Comparison of ENCODE assay signal across 21 cellular contexts in the genomic region with DNA sequence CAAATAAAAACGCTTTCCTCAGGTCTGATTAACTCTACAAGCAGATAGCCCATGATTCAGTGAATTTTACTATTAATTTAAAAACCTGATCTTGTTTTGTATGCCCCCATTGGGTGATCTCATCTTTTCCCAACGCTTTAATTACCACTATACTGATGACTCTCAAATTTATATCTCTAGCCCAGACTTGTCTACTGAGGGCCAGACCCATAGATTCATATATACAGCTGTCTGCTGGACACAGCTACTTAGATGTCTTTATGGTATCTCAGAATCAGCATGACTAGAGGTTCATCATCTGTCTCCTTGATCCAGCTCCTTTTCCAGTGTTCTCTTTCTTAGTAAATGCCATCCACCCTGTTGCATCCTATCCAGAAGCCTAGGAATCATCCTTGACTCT. TPM values are rescaled to one million over a fixed set of nuclear protein-coding genes. Genes with fewer than 3 reads are reported as not detected.
DNase-seq lines count a peak whose midpoint lies in the region; ATAC-seq, FAIRE-seq and TF ChIP-seq lines count a peak whose summit lies in the region.
"Had no signal": no experiment of that assay in that cellular context is flagged by ENCODE, and none has a peak within 500 bp of the region (broad histone marks: within the 10 kb centered on the region; RNA-seq: fewer than 3 reads in every experiment).

No MANE protein-coding gene starts in this region.

- H3K9me3 Mint-ChIP-seq in GM23338, result no peaks in the 10 kb centered on the region
- H3K9me3 Mint-ChIP-seq: CD14-positive monocyte; CD4-positive, alpha-beta memory T cell; HFFc6 had no signal

- no peak overlapping the region for H3K27ac ChIP-seq in GM23338 (ENCODE audit: low read depth)
- H3K27ac ChIP-seq in epithelial cell of prostate, result no peak overlapping the region
- peak overlapping the region; percentile 81 for H3K27ac ChIP-seq in trophoblast cell (ENCODE audit: low read depth, low read length)
- H3K27ac ChIP-seq: BLaER1, HL-60 had no signal

- peak overlapping the region; percentile 19 for H3K27ac Mint-ChIP-seq in GM23338
- H3K27ac Mint-ChIP-seq: HFFc6 had no signal

- H2BK120ac ChIP-seq in trophoblast cell (ENCODE audit: insufficient read depth, low read length, poor library complexity), result peak overlapping the region; percentile 51

- no peak overlapping the region for H4K91ac ChIP-seq in trophoblast cell (ENCODE audit: low read depth, low read length)

- H2AFZ ChIP-seq in GM23338 (no peak overlapping the region), trophoblast cell (ENCODE audit: insufficient read depth, low read length, poor library complexity) (no peak overlapping the region)

- no peak overlapping the region for H3K23ac ChIP-seq in trophoblast cell (ENCODE audit: low read length)

- H3K4me3 ChIP-seq in GM23338, result no peak overlapping the region
- no peak overlapping the region for H3K4me3 ChIP-seq in bronchial epithelial cell (ENCODE audit: low read depth, low read length)
- no peak overlapping the region for H3K4me3 ChIP-seq in trophoblast cell (ENCODE audit: low read depth, low read length)
- H3K4me3 ChIP-seq: BLaER1 had no signal

- DNase-seq in GM23338 (ENCODE audit: low spot score), result no peak
- DNase-seq in bronchial epithelial cell (ENCODE audit: low read depth), result peak; percentile 75
- DNase-seq in epithelial cell of prostate (ENCODE audit: low read depth, low spot score), result peak; percentile 18
- no peak for DNase-seq in trophoblast cell
- no peak for DNase-seq in RPMI8226
- no peak for DNase-seq in activated effector memory CD4-positive, alpha-beta T cell treated with anti-CD3 and anti-CD28 coated beads, Interleukin-2, amount 50 U/mL, for 16 hours
- DNase-seq: 8988T; CD4-positive, alpha-beta memory T cell; DMS153; DMS79; GDM1; GOT3; H7; HFFc6 had no signal

- ATAC-seq in GM23338 (no peak), GM19324 (IDR thresholded peaks at IDR 0.05; ENCODE audit: low FRiP score, unreplicated experiment) (no peak)
- ATAC-seq: HCT116 had no signal

- H4K8ac ChIP-seq in trophoblast cell (ENCODE audit: low read depth, low read length), result no peak overlapping the region

- no peaks in the 10 kb centered on the region for H3K27me3 ChIP-seq in GM23338 (ENCODE audit: insufficient read depth)
- no peaks in the 10 kb centered on the region for H3K27me3 ChIP-seq in bronchial epithelial cell (ENCODE audit: control insufficient read depth, insufficient read depth, low read length)
- H3K27me3 ChIP-seq in trophoblast cell (ENCODE audit: insufficient read depth, low read length), result no peaks in the 10 kb centered on the region
- H3K27me3 ChIP-seq: BLaER1 had no signal

- no peak overlapping the region for H3K4ac ChIP-seq in trophoblast cell (ENCODE audit: low read depth, low read length)

- H3K9me3 ChIP-seq in trophoblast cell (ENCODE audit: insufficient read depth, low read depth, low read length), result no peaks in the 10 kb centered on the region
- H3K9me3 ChIP-seq: BLaER1 had no signal

- H2AK5ac ChIP-seq in trophoblast cell (ENCODE audit: low read length), result no peak overlapping the region

- no peak overlapping the region for H3K9ac ChIP-seq in trophoblast cell (ENCODE audit: low read length)
- H3K9ac ChIP-seq: BLaER1 had no signal

- H3K9me2 ChIP-seq in GM23338 (ENCODE audit: insufficient read depth), result no peaks in the 10 kb centered on the region

- no peaks in the 10 kb centered on the region for H3K79me2 ChIP-seq in GM23338 (replicated peaks; ENCODE audit: insufficient read depth)
- no peaks in the 10 kb centered on the region for H3K79me2 ChIP-seq in trophoblast cell (ENCODE audit: control insufficient read depth, insufficient read depth, low read length, poor library complexity)

- no peaks in the 10 kb centered on the region for H3K27me3 Mint-ChIP-seq in GM23338 (ENCODE audit: insufficient read depth, low read depth, poor library complexity)
- H3K27me3 Mint-ChIP-seq: CD4-positive, alpha-beta memory T cell had no signal

- H3K4me3 Mint-ChIP-seq in GM23338, result no peak overlapping the region
- H3K4me3 Mint-ChIP-seq: CD14-positive monocyte; CD4-positive, alpha-beta memory T cell; HFFc6 had no signal

- WGBS in trophoblast cell (ENCODE audit: extremely low coverage, insufficient coverage, insufficient read length), result no CpG with 5 or more reads among the region's 2 CpGs

- no peak overlapping the region for H4K12ac ChIP-seq in trophoblast cell (ENCODE audit: low read depth, low read length)

- H3K36me3 Mint-ChIP-seq in GM23338 (ENCODE audit: low read depth), result peaks cover 19% of the 10 kb centered on the region

- no peak overlapping the region for H3K14ac ChIP-seq in trophoblast cell (ENCODE audit: low read length)

- H3F3A ChIP-seq in GM23338 (replicated peaks; ENCODE audit: low read depth), result no peaks in the 10 kb centered on the region

- no peak overlapping the region for H3K4me2 ChIP-seq in GM23338
- no peak overlapping the region for H3K4me2 ChIP-seq in trophoblast cell (ENCODE audit: low read length)
- H3K4me2 ChIP-seq: BLaER1 had no signal

- peaks cover 3% of the 10 kb centered on the region; the same call in 1 of the 2 replicates for H4K20me1 ChIP-seq in GM23338 (replicated peaks; ENCODE audit: insufficient read depth)

- no peak overlapping the region for H3K18ac ChIP-seq in trophoblast cell (ENCODE audit: low read length)

- peaks cover 13% of the 10 kb centered on the region; the same call in 1 of the 2 replicates for H3K36me3 ChIP-seq in GM23338 (ENCODE audit: insufficient read depth)
- H3K36me3 ChIP-seq in bronchial epithelial cell (ENCODE audit: control insufficient read depth, insufficient read depth, low read length), result peaks cover 5% of the 10 kb centered on the region
- peaks cover 0 to 13% of the 10 kb centered on the region in 2 experiments for H3K36me3 ChIP-seq in trophoblast cell (ENCODE audit: control insufficient read depth in 1 of 2, insufficient read depth in 2 of 2, low read length in 2 of 2)

- H3K79me1 ChIP-seq in trophoblast cell (ENCODE audit: low read length), result peaks cover 2% of the 10 kb centered on the region

- no peak for FAIRE-seq in bronchial epithelial cell (lab: Jason Lieb, UNC)
- FAIRE-seq: GM12892, GM18507 had no signal

- H2BK12ac ChIP-seq in trophoblast cell (ENCODE audit: low read length), result no peak overlapping the region

- 0 out of 2 replicates have a peak, but pooled peaks cover 14% of the 10 kb centered on the region for H3K4me1 ChIP-seq in GM23338 (ENCODE audit: insufficient read depth)
- peaks cover 0 to 4% of the 10 kb centered on the region in 2 experiments for H3K4me1 ChIP-seq in trophoblast cell (ENCODE audit: control insufficient read depth in 1 of 2, insufficient read depth in 2 of 2, low read length in 2 of 2)

- TF ChIP-seq CTCF in GM23338 (conservative IDR thresholded peaks at IDR 0.05; ENCODE audit: low read depth in 2 of 2) (no peak), bronchial epithelial cell (IDR thresholded peaks at IDR 0.05; ENCODE audit: insufficient read depth, low read length, severe bottlenecking) (no peak)

- H3K4me1 Mint-ChIP-seq in GM23338, result peaks cover 7% of the 10 kb centered on the region
- H3K4me1 Mint-ChIP-seq: CD14-positive monocyte had no signal

- H2BK5ac ChIP-seq in trophoblast cell (ENCODE audit: low read depth, low read length, poor library complexity), result no peak overlapping the region

RNA-seq across cellular contexts. Expression of a gene that starts 33.8 kb away (rescaled TPM):
- 17.1 and 28.9 TPM in 2 replicates for total RNA-seq in GM23338 (2014; rRNA removed; shearing (Covaris generic))
- 22.2 and 24.6 TPM in 2 replicates for polyA plus RNA-seq in GM23338 (2016; fragmentation: Nextera tagmentation; extraction: Ambion mirVana)
- total RNA-seq in bronchial epithelial cell, result 28.7 and 30.5 TPM in 2 replicates
- polyA plus RNA-seq in trophoblast cell (2013), result 20.9 and 23.2 TPM in 2 replicates

Comparison
In these comparisons a context has a peak if more than half of its experiments do, and no peak if none do; other contexts are left out.
1. DNase-seq: peak in bronchial epithelial cell (single experiment) and epithelial cell of prostate (single experiment); none in GM23338 (single experiment), trophoblast cell (0 of 2), RPMI8226 (single experiment) and activated effector memory CD4-positive, alpha-beta T cell treated with anti-CD3 and anti-CD28 coated beads, Interleukin-2, amount 50 U/mL, for 16 hours (single experiment).